ENCODE assay signal across 10 cellular contexts in the genomic region with DNA sequence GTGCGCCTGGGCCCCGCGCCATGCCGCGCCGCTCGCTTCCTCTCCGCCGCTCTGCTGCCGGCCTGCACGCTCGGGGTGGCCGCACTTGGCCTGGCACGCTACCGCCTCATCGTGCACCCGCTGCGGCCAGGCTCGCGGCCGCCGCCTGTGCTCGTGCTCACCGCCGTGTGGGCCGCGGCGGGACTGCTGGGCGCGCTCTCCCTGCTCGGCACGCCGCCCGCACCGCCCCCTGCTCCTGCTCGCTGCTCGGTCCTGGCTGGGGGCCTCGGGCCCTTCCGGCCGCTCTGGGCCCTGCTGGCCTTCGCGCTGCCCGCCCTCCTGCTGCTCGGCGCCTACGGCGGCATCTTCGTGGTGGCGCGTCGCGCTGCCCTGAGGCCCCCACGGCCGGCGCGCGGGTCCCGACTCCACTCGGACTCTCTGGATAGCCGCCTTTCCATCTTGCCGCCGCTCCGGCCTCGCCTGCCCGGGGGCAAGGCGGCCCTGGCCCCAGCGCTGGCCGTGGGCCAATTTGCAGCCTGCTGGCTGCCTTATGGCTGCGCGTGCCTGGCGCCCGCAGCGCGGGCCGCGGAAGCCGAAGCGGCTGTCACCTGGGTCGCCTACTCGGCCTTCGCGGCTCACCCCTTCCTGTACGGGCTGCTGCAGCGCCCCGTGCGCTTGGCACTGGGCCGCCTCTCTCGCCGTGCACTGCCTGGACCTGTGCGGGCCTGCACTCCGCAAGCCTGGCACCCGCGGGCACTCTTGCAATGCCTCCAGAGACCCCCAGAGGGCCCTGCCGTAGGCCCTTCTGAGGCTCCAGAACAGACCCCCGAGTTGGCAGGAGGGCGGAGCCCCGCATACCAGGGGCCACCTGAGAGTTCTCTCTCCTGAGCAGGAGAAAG. TPM values are rescaled to one million over a fixed set of nuclear protein-coding genes. Genes with fewer than 3 reads are reported as not detected.
DNase-seq lines count a peak whose midpoint lies in the region; ATAC-seq, FAIRE-seq and TF ChIP-seq lines count a peak whose summit lies in the region.
"Had no signal": no experiment of that assay in that cellular context is flagged by ENCODE, and none has a peak within 500 bp of the region (broad histone marks: within the 10 kb centered on the region; RNA-seq: fewer than 3 reads in every experiment).

No MANE protein-coding gene starts in this region.

- no peak overlapping the region for H3K27ac Mint-ChIP-seq in activated naive CD4-positive, alpha-beta T cell treated with anti-CD3 and anti-CD28 coated beads for 36 hours
- no peak overlapping the region for H3K27ac Mint-ChIP-seq in neural progenitor cell
- H3K27ac Mint-ChIP-seq: activated naive CD8-positive, alpha-beta T cell had no signal

- H3K4me1 ChIP-seq in neural progenitor cell = peaks cover 13% of the 10 kb centered on the region

- no peak overlapping the region for H3K9ac ChIP-seq in neural progenitor cell

- DNase-seq in AG09309 (ENCODE audit: low read depth) (no peak), frontal cortex (ENCODE audit: low spot score in 2 of 2) (peak; percentile 80 to 88), neural progenitor cell (ENCODE audit: low spot score) (peak; percentile 84), NCI-H1092 (lab: John Stamatoyannopoulos, UW) (no peak), NCI-H1930 (lab: John Stamatoyannopoulos, UW) (no peak)
- peak; percentile 50 for DNase-seq in activated naive CD4-positive, alpha-beta T cell treated with anti-CD3 and anti-CD28 coated beads for 36 hours

- no peaks in the 10 kb centered on the region for H3K36me3 ChIP-seq in neural progenitor cell

- no peaks in the 10 kb centered on the region for H3K79me2 ChIP-seq in neural progenitor cell (ENCODE audit: low read depth)

- TF ChIP-seq CTCF in AG09309 (IDR thresholded peaks at IDR 0.05; ENCODE audit: control insufficient read depth, insufficient read depth, low read depth, low read length, missing control alignments) (peak; percentile 48), neural progenitor cell (IDR thresholded peaks at IDR 0.05) (peak; percentile 67)

- no peaks in the 10 kb centered on the region for H3K4me1 Mint-ChIP-seq in activated naive CD4-positive, alpha-beta T cell treated with anti-CD3 and anti-CD28 coated beads for 36 hours (ENCODE audit: low read depth)
- peaks cover 10% of the 10 kb centered on the region for H3K4me1 Mint-ChIP-seq in neural progenitor cell

- no peaks in the 10 kb centered on the region for H3K9me3 ChIP-seq in neural progenitor cell (ENCODE audit: low read depth)

- H3K4me2 ChIP-seq in neural progenitor cell = peak overlapping the region; percentile 85

- intact Hi-C loops in activated naive CD4-positive, alpha-beta T cell treated with anti-CD3 and anti-CD28 coated beads for 36 hours (cut with micrococcal nuclease) = loop anchor here (1.0 to 2.0 kb wide), 2 partner anchors 14 to 19 kb away; partner anchors contain the start of genes ABHD14A, ABHD14B and PARP3

- H3K27me3 ChIP-seq in neural progenitor cell = peaks cover 64% of the 10 kb centered on the region

- no peak for FAIRE-seq in frontal cortex (lab: Jason Lieb, UNC)
- FAIRE-seq: GM18507 had no signal

- peaks cover 27% of the 10 kb centered on the region for H4K20me1 ChIP-seq in neural progenitor cell (ENCODE audit: low read depth)

- no peaks in the 10 kb centered on the region for H3K36me3 Mint-ChIP-seq in activated naive CD4-positive, alpha-beta T cell treated with anti-CD3 and anti-CD28 coated beads for 36 hours (ENCODE audit: low read depth)
- peaks cover 3% of the 10 kb centered on the region for H3K36me3 Mint-ChIP-seq in neural progenitor cell

- peak overlapping the region; percentile 75 for H2AFZ ChIP-seq in neural progenitor cell (replicated peaks)

- H3K27me3 Mint-ChIP-seq in activated naive CD4-positive, alpha-beta T cell treated with anti-CD3 and anti-CD28 coated beads for 36 hours (ENCODE audit: low read depth) = peaks cover 17% of the 10 kb centered on the region
- peaks cover 4% of the 10 kb centered on the region for H3K27me3 Mint-ChIP-seq in neural progenitor cell (ENCODE audit: insufficient read depth, low read depth)

- H3K4me3 Mint-ChIP-seq in activated naive CD4-positive, alpha-beta T cell treated with anti-CD3 and anti-CD28 coated beads for 36 hours = peak overlapping the region; percentile 33
- no peak overlapping the region for H3K4me3 Mint-ChIP-seq in neural progenitor cell

- H3K9me3 Mint-ChIP-seq in activated naive CD4-positive, alpha-beta T cell treated with anti-CD3 and anti-CD28 coated beads for 36 hours = no peaks in the 10 kb centered on the region
- H3K9me3 Mint-ChIP-seq in neural progenitor cell = no peaks in the 10 kb centered on the region

- ATAC-seq in HG02678 (IDR thresholded peaks at IDR 0.05; ENCODE audit: unreplicated experiment) = peak; percentile 62
- no peak for ATAC-seq in GM18502 (IDR thresholded peaks at IDR 0.05; ENCODE audit: poor library complexity, unreplicated experiment)

- H3F3A ChIP-seq in neural progenitor cell (ENCODE audit: low read depth) = peaks cover 21% of the 10 kb centered on the region

- H3K4me3 ChIP-seq in AG09309 (ENCODE audit: control insufficient read depth, low read depth, low read length) (no peak overlapping the region), neural progenitor cell (peak overlapping the region; percentile 46)

- no peak overlapping the region for H3K27ac ChIP-seq in neural progenitor cell

- CTCF ChIA-PET in activated naive CD4-positive, alpha-beta T cell treated with anti-CD3 and anti-CD28 coated beads for 36 hours (lab: Charles Lee) = interaction anchor here (1.3 to 1.4 kb wide), 3 partner anchors 13 to 15 kb away, joined by 3 to 4 read pairs (median 4); partner anchors contain the start of gene PARP3

RNA-seq across cellular contexts. Expression of gene GPR62, which starts 1.0 kb away (rescaled TPM):
- total RNA-seq in activated naive CD4-positive, alpha-beta T cell treated with anti-CD3 and anti-CD28 coated beads for 36 hours = not detected
- total RNA-seq in frontal cortex = 0.41 TPM
- total RNA-seq in neural progenitor cell (ENCODE audit: low replicate concordance) = 0.21 TPM in 1 of 2 replicates, not detected in the other

RNA-seq across cellular contexts. Expression of gene PCBP4, which starts 11.1 kb away (rescaled TPM):
- total RNA-seq in activated naive CD4-positive, alpha-beta T cell treated with anti-CD3 and anti-CD28 coated beads for 36 hours = 1 to 10 TPM; 8.9 to 9.1 TPM
- 45.7 TPM for total RNA-seq in frontal cortex
- 30.5 and 82.3 TPM in 2 replicates for total RNA-seq in neural progenitor cell (ENCODE audit: low replicate concordance)

RNA-seq across cellular contexts. Expression of gene PARP3, which starts 14.0 kb away (rescaled TPM):
- total RNA-seq in activated naive CD4-positive, alpha-beta T cell treated with anti-CD3 and anti-CD28 coated beads for 36 hours = 10 to 100 TPM in 1 of 2 experiments, 1 to 10 TPM in 1; 10.0 to 11.1 TPM
- total RNA-seq in frontal cortex (3.3 TPM), neural progenitor cell (ENCODE audit: low replicate concordance) (2.0 and 3.9 TPM in 2 replicates)

RNA-seq across cellular contexts. Expression of gene RRP9, which starts 14.4 kb away (rescaled TPM):
- total RNA-seq in activated naive CD4-positive, alpha-beta T cell treated with anti-CD3 and anti-CD28 coated beads for 36 hours = 10 to 100 TPM; 24.6 to 25.0 TPM
- total RNA-seq in frontal cortex = 20.8 TPM
- 10.5 and 20.1 TPM in 2 replicates for total RNA-seq in neural progenitor cell (ENCODE audit: low replicate concordance)

RNA-seq across cellular contexts. Expression of gene ABHD14B, which starts 17.7 kb away (rescaled TPM):
- total RNA-seq in activated naive CD4-positive, alpha-beta T cell treated with anti-CD3 and anti-CD28 coated beads for 36 hours = 10 to 100 TPM; 81.8 to 85.8 TPM
- total RNA-seq in frontal cortex = 1.6 TPM
- 6.0 and 8.3 TPM in 2 replicates for total RNA-seq in neural progenitor cell (ENCODE audit: low replicate concordance)

Comparison
In these comparisons a context has a peak if more than half of its experiments do, and no peak if none do; other contexts are left out.
1. DNase-seq: peak in activated naive CD4-positive, alpha-beta T cell treated with anti-CD3 and anti-CD28 coated beads for 36 hours (single experiment), frontal cortex (2 of 2) and neural progenitor cell (single experiment); none in AG09309 (single experiment), NCI-H1092 (single experiment) and NCI-H1930 (0 of 2).